In the genomic region with DNA sequence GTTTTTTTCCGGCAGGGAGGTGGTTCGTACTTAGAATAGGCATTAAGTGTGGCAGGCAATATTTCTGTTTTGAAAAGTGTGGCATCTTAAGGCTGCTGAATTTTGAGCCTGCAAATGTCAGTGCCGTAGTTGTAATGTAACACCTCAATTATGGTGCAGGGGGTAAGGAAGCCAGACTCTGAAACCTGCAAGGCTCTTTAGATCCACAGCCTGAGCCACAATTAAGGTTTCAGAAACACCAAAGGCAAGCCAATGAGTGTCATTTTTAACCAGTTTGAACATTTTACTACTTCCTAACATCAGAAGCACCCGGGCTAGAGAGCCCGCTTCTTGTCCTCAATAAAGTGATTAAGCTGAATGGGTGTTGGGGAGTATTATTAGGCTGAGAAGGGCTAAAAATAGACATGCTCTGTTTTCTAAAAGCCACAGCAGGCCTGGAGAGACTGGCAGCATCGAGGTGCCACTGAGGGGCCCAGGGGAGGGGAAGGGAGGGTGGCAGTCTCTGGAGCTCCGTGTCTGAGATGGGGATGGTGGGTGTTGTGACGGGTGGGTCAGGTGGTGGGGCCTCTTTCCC, we compare ENCODE assay signal across 9 cellular contexts.
A peak's percentile ranks its signal among the peaks of the same experiment; 100 is the strongest.
DNase-seq lines count a peak whose midpoint lies in the region; ATAC-seq and TF ChIP-seq lines count a peak whose summit lies in the region.
"Had no signal": no experiment of that assay in that cellular context is flagged by ENCODE, and none has a peak within 500 bp of the region (broad histone marks: within the 10 kb centered on the region; RNA-seq: fewer than 3 reads in every experiment).

No MANE protein-coding gene starts in this region.

- no peaks in the 10 kb centered on the region for H3K27me3 Mint-ChIP-seq in activated naive CD8-positive, alpha-beta T cell treated with anti-CD3 and anti-CD28 coated beads for 36 hours

- H3K4me1 Mint-ChIP-seq in activated naive CD8-positive, alpha-beta T cell treated with anti-CD3 and anti-CD28 coated beads for 36 hours = peaks cover 62% of the 10 kb centered on the region

- TF ChIP-seq CTCF in left lung (IDR thresholded peaks at IDR 0.05) (no peak), osteoblast (IDR thresholded peaks at IDR 0.05; ENCODE audit: extremely low read depth, low read depth, low read length) (no peak), GM20000 (IDR thresholded peaks at IDR 0.05; ENCODE audit: extremely low read depth, missing control alignments) (no peak)

- H3K36me3 Mint-ChIP-seq in activated naive CD8-positive, alpha-beta T cell treated with anti-CD3 and anti-CD28 coated beads for 36 hours = no peaks in the 10 kb centered on the region

- H3K4me1 ChIP-seq in left lung = peaks cover 67 to 98% of the 10 kb centered on the region in 2 donors
- peaks cover 5% of the 10 kb centered on the region for H3K4me1 ChIP-seq in osteoblast (ENCODE audit: insufficient read depth, low read length)
- H3K4me1 ChIP-seq: A549 had no signal

- no peaks in the 10 kb centered on the region for H3K36me3 ChIP-seq in left lung
- H3K36me3 ChIP-seq in osteoblast (ENCODE audit: insufficient read depth, low read length) = no peaks in the 10 kb centered on the region

- H3K9me3 Mint-ChIP-seq in activated naive CD8-positive, alpha-beta T cell treated with anti-CD3 and anti-CD28 coated beads for 36 hours = no peaks in the 10 kb centered on the region

- peak overlapping the region; percentile 71 for H3K27ac ChIP-seq in left lung
- H3K27ac ChIP-seq in substantia nigra (ENCODE audit: low read depth, low read length, poor library complexity, severe bottlenecking) = peak overlapping the region; percentile 99
- H3K27ac ChIP-seq in osteoblast (ENCODE audit: low read depth, low read length) = no peak overlapping the region

- no peak overlapping the region for H3K4me3 ChIP-seq in left lung
- H3K4me3 ChIP-seq in osteoblast (ENCODE audit: insufficient read depth, low read length) = no peak overlapping the region
- H3K4me3 ChIP-seq: A549 had no signal

- H3K9me3 ChIP-seq in left lung = no peaks in the 10 kb centered on the region
- no peaks in the 10 kb centered on the region for H3K9me3 ChIP-seq in osteoblast (ENCODE audit: low read depth, low read length)
- H3K9me3 ChIP-seq: A549 had no signal

- no peak overlapping the region for H2AFZ ChIP-seq in osteoblast (ENCODE audit: low read length)

- H3K4me3 Mint-ChIP-seq in activated naive CD8-positive, alpha-beta T cell treated with anti-CD3 and anti-CD28 coated beads for 36 hours = peak overlapping the region; percentile 30

- no peak overlapping the region for H3K4me2 ChIP-seq in osteoblast (ENCODE audit: insufficient read depth, low read length)
- H3K4me2 ChIP-seq: A549 had no signal

- intact Hi-C loops in left lung (cut with DNase I) = no loop called here

- H3K27me3 ChIP-seq in left lung (no peaks in the 10 kb centered on the region), osteoblast (ENCODE audit: insufficient read depth, low read length) (peaks cover 87% of the 10 kb centered on the region)

- peak; percentile 28 for DNase-seq in NCI-H1436 treated with DMSO at 0.1 percent for 48 hours (lab: John Stamatoyannopoulos, UW)
- DNase-seq in NCI-H1436 (lab: John Stamatoyannopoulos, UW) = no peak
- no peak for DNase-seq in activated naive CD8-positive, alpha-beta T cell treated with anti-CD3 and anti-CD28 coated beads for 36 hours
- no peak for DNase-seq in left lung
- DNase-seq in substantia nigra (lab: John Stamatoyannopoulos, UW) = peak in 5 of 49 donors; percentile 11 to 40 (median 29)
- DNase-seq in osteoblast (ENCODE audit: insufficient read length, low spot score, missing footprints) = no peak
- no peak for DNase-seq in mucosa of gallbladder (ENCODE audit: low spot score)
- no peak for DNase-seq in GM20000 (ENCODE audit: low spot score)

- H4K20me1 ChIP-seq in osteoblast (ENCODE audit: insufficient read depth, low read length) = peaks cover 5% of the 10 kb centered on the region

- peak overlapping the region; percentile 71 for H3K27ac Mint-ChIP-seq in activated naive CD8-positive, alpha-beta T cell treated with anti-CD3 and anti-CD28 coated beads for 36 hours

- no peaks in the 10 kb centered on the region for H3K79me2 ChIP-seq in osteoblast (ENCODE audit: insufficient read depth, low read length)

- peak; percentile 21 for ATAC-seq in left lung
- ATAC-seq: A549 had no signal
